Comparison of ENCODE assay signal across 17 cellular contexts in genomic region chr12:97177482-97177881, GRCh38.
DNase-seq lines count a peak whose midpoint lies in the region; ATAC-seq, FAIRE-seq and TF ChIP-seq lines count a peak whose summit lies in the region.
"Had no signal": no experiment of that assay in that cellular context is flagged by ENCODE, and none has a peak within 500 bp of the region (broad histone marks: within the 10 kb centered on the region; RNA-seq: fewer than 3 reads in every experiment).

No MANE protein-coding gene starts in this region.

- no peaks in the 10 kb centered on the region for H3K36me3 ChIP-seq in astrocyte (ENCODE audit: insufficient read depth, low read length)
- H3K36me3 ChIP-seq: BLaER1 had no signal

- H3K4me3 ChIP-seq in astrocyte (ENCODE audit: insufficient read depth, low read depth, low read length), result no peak overlapping the region
- H3K4me3 ChIP-seq: BLaER1 had no signal

- no peaks in the 10 kb centered on the region for H4K20me1 ChIP-seq in astrocyte (ENCODE audit: insufficient read depth, low read length)
- H4K20me1 ChIP-seq: BLaER1 had no signal

- no peak overlapping the region for H3K9ac ChIP-seq in astrocyte (ENCODE audit: low read length)
- H3K9ac ChIP-seq: BLaER1 had no signal

- ATAC-seq in stimulated activated naive CD8-positive, alpha-beta T cell treated with anti-CD3 and anti-CD28 coated beads, Interleukin-15, amount 100 ng/mL, for 72 hours, result no peak
- ATAC-seq in GM19023 (IDR thresholded peaks at IDR 0.05; ENCODE audit: unreplicated experiment) (no peak), HG02973 (IDR thresholded peaks at IDR 0.05; ENCODE audit: unreplicated experiment) (no peak)

- peak overlapping the region; percentile 40 for H3K27ac ChIP-seq in astrocyte (ENCODE audit: low read depth, low read length)
- H3K27ac ChIP-seq: BLaER1 had no signal

- no peak for FAIRE-seq in astrocyte (lab: Jason Lieb, UNC)
- FAIRE-seq: GM19239 had no signal

- no peak for TF ChIP-seq CTCF in astrocyte (IDR thresholded peaks at IDR 0.05; ENCODE audit: insufficient read depth, low read depth, low read length)

- peaks cover 13% of the 10 kb centered on the region for H3K4me1 Mint-ChIP-seq in astrocyte (ENCODE audit: low read depth, unreplicated experiment)
- no peaks in the 10 kb centered on the region for H3K4me1 Mint-ChIP-seq in stimulated activated naive CD8-positive, alpha-beta T cell treated with anti-CD3 and anti-CD28 coated beads, Interleukin-15, amount 100 ng/mL, for 72 hours

- H3K36me3 Mint-ChIP-seq in astrocyte (ENCODE audit: low read depth, unreplicated experiment), result no peaks in the 10 kb centered on the region

- peaks cover 11% of the 10 kb centered on the region for H3K4me1 ChIP-seq in astrocyte (ENCODE audit: insufficient read depth, low read length)
- H3K4me1 ChIP-seq: BLaER1 had no signal

- no peak overlapping the region for H3K4me2 ChIP-seq in astrocyte (ENCODE audit: low read length)
- H3K4me2 ChIP-seq: BLaER1 had no signal

- no peak overlapping the region for H3K4me3 Mint-ChIP-seq in astrocyte (ENCODE audit: unreplicated experiment)
- H3K4me3 Mint-ChIP-seq in stimulated activated naive CD8-positive, alpha-beta T cell treated with anti-CD3 and anti-CD28 coated beads, Interleukin-15, amount 100 ng/mL, for 72 hours, result no peak overlapping the region

- H2AFZ ChIP-seq in astrocyte (ENCODE audit: low read depth, low read length), result no peak overlapping the region

- no peaks in the 10 kb centered on the region for H3K27me3 Mint-ChIP-seq in astrocyte (ENCODE audit: low read depth, unreplicated experiment)
- H3K27me3 Mint-ChIP-seq in stimulated activated naive CD8-positive, alpha-beta T cell treated with anti-CD3 and anti-CD28 coated beads, Interleukin-15, amount 100 ng/mL, for 72 hours, result no peaks in the 10 kb centered on the region

- H3K9me3 Mint-ChIP-seq in astrocyte (ENCODE audit: unreplicated experiment), result no peaks in the 10 kb centered on the region
- H3K9me3 Mint-ChIP-seq in stimulated activated naive CD8-positive, alpha-beta T cell treated with anti-CD3 and anti-CD28 coated beads, Interleukin-15, amount 100 ng/mL, for 72 hours, result no peaks in the 10 kb centered on the region

- peaks cover 2% of the 10 kb centered on the region for H3K9me3 ChIP-seq in astrocyte (ENCODE audit: insufficient read depth, low read depth, low read length)

- no peaks in the 10 kb centered on the region for H3K79me2 ChIP-seq in astrocyte (ENCODE audit: insufficient read depth, low read length)

- no peaks in the 10 kb centered on the region for H3K27me3 ChIP-seq in astrocyte (ENCODE audit: insufficient read depth, low read length)
- H3K27me3 ChIP-seq: BLaER1 had no signal

- peak; percentile 66 for DNase-seq in EL
- peak; percentile 54 for DNase-seq in M059J (ENCODE audit: low read depth)
- DNase-seq in astrocyte (ENCODE audit: low read depth), result peak; percentile 70
- peak; percentile 59 for DNase-seq in left kidney (ENCODE audit: low read depth, low spot score)
- DNase-seq in stimulated activated naive CD8-positive, alpha-beta T cell treated with anti-CD3 and anti-CD28 coated beads, Interleukin-15, amount 100 ng/mL, for 72 hours, result no peak
- DNase-seq in amygdala (lab: John Stamatoyannopoulos, UW), result no peak
- DNase-seq: HCEC 1CT, KG1, MM.1S, NCI-H1105 treated with DMSO at 0.1 percent for 48 hours, NCI-H187 treated with DMSO at 0.1 percent for 48 hours, NCI-H774, RPMI8226 had no signal

- no peak overlapping the region for H3K27ac Mint-ChIP-seq in astrocyte (ENCODE audit: unreplicated experiment)
- no peak overlapping the region for H3K27ac Mint-ChIP-seq in stimulated activated naive CD8-positive, alpha-beta T cell treated with anti-CD3 and anti-CD28 coated beads, Interleukin-15, amount 100 ng/mL, for 72 hours

Comparison
In these comparisons a context has a peak if more than half of its experiments do, and no peak if none do; other contexts are left out.
1. DNase-seq: peak in EL (single experiment), M059J (single experiment), astrocyte (single experiment) and left kidney (single experiment); none in stimulated activated naive CD8-positive, alpha-beta T cell treated with anti-CD3 and anti-CD28 coated beads, Interleukin-15, amount 100 ng/mL, for 72 hours (0 of 2) and amygdala (0 of 56).